In genomic region chr16:67968440-67969285, GRCh38 we compare ENCODE assay signal across 8 cellular contexts. TPM values are rescaled to one million over a fixed set of nuclear protein-coding genes. Genes with fewer than 3 reads are reported as not detected.
DNase-seq lines count a peak whose midpoint lies in the region; ATAC-seq and TF ChIP-seq lines count a peak whose summit lies in the region.

Gene SLC12A4 (minus strand): TSS chr16:67968637. CDS start chr16:67968553, 84 bp downstream.

- H3K4me3 ChIP-seq in vagina, result peak within 1 kb of the TSS; percentile 81 to 91

- H3K4me1 ChIP-seq in vagina, result peaks cover 53% of the 10 kb centered on the region

- ATAC-seq in GM21576 (IDR thresholded peaks at IDR 0.05; ENCODE audit: unreplicated experiment) (peak; percentile 70), left ventricle myocardium superior (peak; percentile 90)

- peak within 1 kb of the TSS; percentile 89 for H3K27ac ChIP-seq in vagina

- peak in 1 of 3 experiments; percentile 3 for TF ChIP-seq CTCF in vagina (IDR thresholded peaks at IDR 0.05)

- no peaks in the 10 kb centered on the region for H3K27me3 ChIP-seq in vagina

- intact Hi-C loops in T-helper 2 cell treated with Interferon-gamma antibody and Interleukin-4, amounts not matched to agents 100 ng/mL and 5 ng/mL, for 36 hours (cut with micrococcal nuclease), result loop anchor here (1.0 to 2.0 kb wide), 3 partner anchors 32 to 75 kb away; partner anchors contain the start of genes DDX28, DUS2, PSKH1 and PSMB10
- intact Hi-C loops in left ventricle myocardium superior (cut with micrococcal nuclease) (no loop called here), vagina (cut with DNase I) (no loop called here)

- peak; percentile 77 for DNase-seq in DMS53 (lab: John Stamatoyannopoulos, UW)
- peak; percentile 71 for DNase-seq in KBM-7
- peak in 45 of 56 donors; percentile 15 to 75 (median 47) for DNase-seq in amygdala (lab: John Stamatoyannopoulos, UW)
- DNase-seq in left ventricle myocardium superior, result peak; percentile 94
- DNase-seq in putamen (ENCODE audit: low spot score), result peak; percentile 42
- no peak for DNase-seq in vagina (ENCODE audit: extremely low spot score in 2 of 2)

- TF ChIP-seq POLR2A in vagina (IDR thresholded peaks at IDR 0.05), result peak in 1 of 2 donors; percentile 91

- H3K9me3 ChIP-seq in vagina, result no peaks in the 10 kb centered on the region

- in situ Hi-C loops in KBM-7 (cut with MboI; ENCODE audit: low pct_unique_long_range_greater_than_20kb, low sequenced_read_pairs), result no loop called here

- no peaks in the 10 kb centered on the region for H3K36me3 ChIP-seq in vagina

RNA-seq across cellular contexts. Expression of gene SLC12A4, which starts in this region (rescaled TPM):
- total RNA-seq in T-helper 2 cell treated with Interferon-gamma antibody and Interleukin-4, amounts not matched to agents 100 ng/mL and 5 ng/mL, for 36 hours, result 40.2 and 41.9 TPM in 2 replicates
- 95.5 TPM for total RNA-seq in left ventricle myocardium superior
- total RNA-seq in vagina, result 43.2 TPM

Comparison
In these comparisons a context has a peak if more than half of its experiments do, and no peak if none do; other contexts are left out.
1. DNase-seq: peak in DMS53 (single experiment), KBM-7 (single experiment), amygdala (45 of 56), left ventricle myocardium superior (single experiment) and putamen (single experiment); none in vagina (0 of 2).